In the genomic region with DNA sequence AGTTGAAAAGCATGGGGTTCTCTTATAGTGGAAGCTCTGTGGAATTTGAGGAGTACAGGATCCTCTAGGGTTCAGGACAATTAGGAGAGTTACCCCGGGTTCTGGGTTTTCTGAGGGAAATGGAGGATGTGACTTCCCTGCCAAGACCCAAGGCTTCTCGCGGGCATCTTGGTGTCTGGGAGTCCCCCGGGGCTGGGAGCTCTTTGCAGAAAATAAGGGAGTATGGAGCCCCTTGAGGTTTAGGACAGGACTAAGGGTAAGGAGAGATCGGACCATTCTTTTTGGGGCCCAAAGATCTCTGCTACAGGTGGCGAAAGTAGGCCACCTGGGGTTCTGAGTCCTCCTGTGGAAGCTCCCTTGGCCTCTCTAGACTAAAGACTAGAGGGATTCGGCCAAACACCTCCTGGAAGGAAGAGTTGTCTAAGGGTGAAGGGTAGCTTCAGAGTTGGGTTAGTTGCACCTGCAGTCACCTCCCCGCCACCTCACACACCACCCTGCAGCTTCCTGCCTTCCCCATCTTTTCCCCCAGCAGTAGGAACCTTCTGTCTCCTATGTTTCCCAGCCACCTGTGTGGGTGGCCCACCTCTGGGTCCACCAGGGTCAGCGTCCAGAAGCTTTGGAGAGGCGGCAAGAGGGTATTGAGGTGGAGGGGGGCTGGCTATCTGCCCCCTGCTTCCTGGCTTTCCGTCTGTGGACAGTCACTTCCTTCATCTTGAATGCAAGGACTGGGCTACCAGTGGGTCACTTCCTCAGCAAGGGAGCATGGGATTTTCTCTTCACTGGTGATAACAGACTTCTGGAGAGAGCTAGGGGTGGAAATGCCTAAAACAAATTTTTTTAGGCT, we compare ENCODE assay signal across 8 cellular contexts. TPM values are rescaled to one million over a fixed set of nuclear protein-coding genes. Genes with fewer than 3 reads are reported as not detected.
A peak's percentile ranks its signal among the peaks of the same experiment; 100 is the strongest.
DNase-seq lines count a peak whose midpoint lies in the region; ATAC-seq and TF ChIP-seq lines count a peak whose summit lies in the region.

No MANE protein-coding gene starts in this region.

- no peaks in the 10 kb centered on the region for H3K27me3 Mint-ChIP-seq in activated naive CD4-positive, alpha-beta T cell treated with anti-CD3 and anti-CD28 coated beads for 36 hours (ENCODE audit: low read depth)
- no peaks in the 10 kb centered on the region for H3K27me3 Mint-ChIP-seq in activated naive CD8-positive, alpha-beta T cell treated with anti-CD3 and anti-CD28 coated beads for 36 hours

- H3K4me3 Mint-ChIP-seq in activated naive CD4-positive, alpha-beta T cell treated with anti-CD3 and anti-CD28 coated beads for 36 hours, result peak overlapping the region; percentile 82
- peak overlapping the region; percentile 88 for H3K4me3 Mint-ChIP-seq in activated naive CD8-positive, alpha-beta T cell treated with anti-CD3 and anti-CD28 coated beads for 36 hours

- TF ChIP-seq POLR2A in right lobe of liver (IDR thresholded peaks at IDR 0.05), result no peak
- TF ChIP-seq POLR2A in tibial nerve (IDR thresholded peaks at IDR 0.05), result no peak

- peak; percentile 23 for DNase-seq in activated naive CD4-positive, alpha-beta T cell treated with anti-CD3 and anti-CD28 coated beads for 36 hours
- no peak for DNase-seq in activated naive CD4-positive, alpha-beta T cell (lab: John Stamatoyannopoulos, UW)
- peak; percentile 6 for DNase-seq in activated naive CD8-positive, alpha-beta T cell treated with anti-CD3 and anti-CD28 coated beads for 36 hours
- DNase-seq in right lobe of liver (peak in 1 of 3 donors; percentile 35), tibial nerve (ENCODE audit: low spot score in 2 of 2) (no peak), head of caudate nucleus (no peak), islet precursor cell (no peak), NCI-H446 treated with DMSO at 0.1 percent for 48 hours (lab: John Stamatoyannopoulos, UW) (no peak)

- H3K4me1 ChIP-seq in right lobe of liver (peaks cover 0 to 63% (median 24%) of the 10 kb centered on the region in 4 donors), tibial nerve (peaks cover 0 to 69% (median 35%) of the 10 kb centered on the region in 4 donors)

- no peak for TF ChIP-seq EP300 in tibial nerve (IDR thresholded peaks at IDR 0.05)

- no peaks in the 10 kb centered on the region for H3K36me3 ChIP-seq in right lobe of liver
- no peaks in the 10 kb centered on the region for H3K36me3 ChIP-seq in tibial nerve

- CTCF ChIA-PET in activated naive CD4-positive, alpha-beta T cell treated with anti-CD3 and anti-CD28 coated beads for 36 hours (lab: Charles Lee), result interaction anchor here (0.6 to 7.6 kb wide), 18 partner anchors 10 to 105 kb away, joined by 3 to 59 read pairs (median 6); partner anchors contain the start of gene PIK3IP1

- peak overlapping the region; percentile 57 to 92 (median 75) for H3K27ac ChIP-seq in right lobe of liver
- peak overlapping the region; percentile 73 to 90 (median 78) for H3K27ac ChIP-seq in tibial nerve

- peak overlapping the region; percentile 91 to 92 (median 92) for H3K4me3 ChIP-seq in right lobe of liver
- H3K4me3 ChIP-seq in tibial nerve, result peak overlapping the region; percentile 66 to 96 (median 74)

- 27% methylated on average over 7 of the region's 11 CpGs for WGBS in right lobe of liver (ENCODE audit: insufficient coverage, low coverage, low lambda C conversion rate, missing lambda C conversion rate)
- 33 to 40% methylated on average over 11 of the region's 11 CpGs for WGBS in tibial nerve, 2 donors

- intact Hi-C loops in activated naive CD4-positive, alpha-beta T cell treated with anti-CD3 and anti-CD28 coated beads for 36 hours (cut with micrococcal nuclease), result loop anchor here (1.0 to 10.0 kb wide), 10 partner anchors 16 to 418 kb away; partner anchors contain the start of genes PATZ1, PIK3IP1, SELENOM and SFI1
- intact Hi-C loops in right lobe of liver (cut with DNase I) (no loop called here), head of caudate nucleus (cut with DNase I) (no loop called here)

- peak overlapping the region; percentile 48 for H3K27ac Mint-ChIP-seq in activated naive CD4-positive, alpha-beta T cell treated with anti-CD3 and anti-CD28 coated beads for 36 hours
- H3K27ac Mint-ChIP-seq in activated naive CD8-positive, alpha-beta T cell treated with anti-CD3 and anti-CD28 coated beads for 36 hours, result peak overlapping the region; percentile 77

- H3K9me3 Mint-ChIP-seq in activated naive CD4-positive, alpha-beta T cell treated with anti-CD3 and anti-CD28 coated beads for 36 hours, result no peaks in the 10 kb centered on the region
- no peaks in the 10 kb centered on the region for H3K9me3 Mint-ChIP-seq in activated naive CD8-positive, alpha-beta T cell treated with anti-CD3 and anti-CD28 coated beads for 36 hours

- H3K9me3 ChIP-seq in right lobe of liver (no peaks in the 10 kb centered on the region), tibial nerve (no peaks in the 10 kb centered on the region)

- peaks cover 9% of the 10 kb centered on the region for H3K36me3 Mint-ChIP-seq in activated naive CD4-positive, alpha-beta T cell treated with anti-CD3 and anti-CD28 coated beads for 36 hours (ENCODE audit: low read depth)
- peaks cover 13% of the 10 kb centered on the region for H3K36me3 Mint-ChIP-seq in activated naive CD8-positive, alpha-beta T cell treated with anti-CD3 and anti-CD28 coated beads for 36 hours

- H3K27me3 ChIP-seq in right lobe of liver, result no peaks in the 10 kb centered on the region
- no peaks in the 10 kb centered on the region for H3K27me3 ChIP-seq in tibial nerve

- TF ChIP-seq CTCF in right lobe of liver (IDR thresholded peaks at IDR 0.05) (no peak), tibial nerve (IDR thresholded peaks at IDR 0.05) (no peak)

- peaks cover 48% of the 10 kb centered on the region for H3K4me1 Mint-ChIP-seq in activated naive CD4-positive, alpha-beta T cell treated with anti-CD3 and anti-CD28 coated beads for 36 hours (ENCODE audit: low read depth)
- peaks cover 49% of the 10 kb centered on the region for H3K4me1 Mint-ChIP-seq in activated naive CD8-positive, alpha-beta T cell treated with anti-CD3 and anti-CD28 coated beads for 36 hours

- ATAC-seq in right lobe of liver, result peak in 1 of 4 donors; percentile 2

RNA-seq across cellular contexts. Expression of gene LIMK2, which starts 0.9 kb away (rescaled TPM):
- total RNA-seq in activated naive CD4-positive, alpha-beta T cell treated with anti-CD3 and anti-CD28 coated beads for 36 hours, result 10 to 100 TPM; 50.8 to 50.9 TPM
- 10 to 100 TPM; 28.9 to 30.1 TPM for total RNA-seq in activated naive CD8-positive, alpha-beta T cell treated with anti-CD3 and anti-CD28 coated beads for 36 hours
- 10 to 100 TPM in 4 of 6 experiments, 1 to 10 TPM in 2; 6.3 to 47.9 (median 19.6) TPM for total RNA-seq in right lobe of liver
- 10 to 100 TPM; 50.0 to 67.2 (median 56.9) TPM for total RNA-seq in tibial nerve

RNA-seq across cellular contexts. Expression of gene RNF185, which starts 53.0 kb away (rescaled TPM):
- total RNA-seq in activated naive CD4-positive, alpha-beta T cell treated with anti-CD3 and anti-CD28 coated beads for 36 hours, result 10 to 100 TPM; 11.3 to 12.3 TPM
- 10 to 100 TPM; 20.5 to 21.3 TPM for total RNA-seq in activated naive CD8-positive, alpha-beta T cell treated with anti-CD3 and anti-CD28 coated beads for 36 hours
- 10 to 100 TPM; 28.7 to 40.8 (median 37.4) TPM for total RNA-seq in right lobe of liver
- total RNA-seq in tibial nerve, result 10 to 100 TPM; 34.5 to 44.4 (median 38.8) TPM

Comparison
In these comparisons a context has a peak if more than half of its experiments do, and no peak if none do; other contexts are left out.
1. DNase-seq: peak in activated naive CD4-positive, alpha-beta T cell treated with anti-CD3 and anti-CD28 coated beads for 36 hours (single experiment) and activated naive CD8-positive, alpha-beta T cell treated with anti-CD3 and anti-CD28 coated beads for 36 hours (single experiment); none in activated naive CD4-positive, alpha-beta T cell (0 of 4), tibial nerve (0 of 2), head of caudate nucleus (0 of 42), islet precursor cell (single experiment) and NCI-H446 treated with DMSO at 0.1 percent for 48 hours (single experiment).